18 cellular contexts compared by ENCODE assay signal in genomic region chr15:77446840-77447390, GRCh38.
"Had no signal": no experiment of that assay in that cellular context is flagged by ENCODE, and none has a peak within 500 bp of the region (broad histone marks: within the 10 kb centered on the region; RNA-seq: fewer than 3 reads in every experiment).

No MANE protein-coding gene starts in this region.

- H3K27me3 Mint-ChIP-seq: activated CD4-positive, alpha-beta T cell treated with anti-CD3 and anti-CD28 coated beads for 36 hours; activated CD8-positive, alpha-beta T cell treated with anti-CD3 and anti-CD28 coated beads for 36 hours; activated naive CD4-positive, alpha-beta T cell treated with anti-CD3 and anti-CD28 coated beads, Interleukin-2, amount 50 U/mL, for 24 hours; natural killer cell treated with Interleukin-12 subunit alpha and Interleukin-12 subunit beta and Interleukin-15 and Interleukin-18, amount 100 ng/mL, for 72 hours had no signal

- H3K36me3 ChIP-seq: adrenal gland, cardiac muscle cell, left lung, tibial nerve had no signal

- H3K27ac Mint-ChIP-seq: activated CD4-positive, alpha-beta T cell treated with anti-CD3 and anti-CD28 coated beads for 36 hours; activated CD8-positive, alpha-beta T cell treated with anti-CD3 and anti-CD28 coated beads for 36 hours; activated naive CD4-positive, alpha-beta T cell treated with anti-CD3 and anti-CD28 coated beads, Interleukin-2, amount 50 U/mL, for 24 hours; natural killer cell treated with Interleukin-12 subunit alpha and Interleukin-12 subunit beta and Interleukin-15 and Interleukin-18, amount 100 ng/mL, for 72 hours had no signal

- H3K4me3 ChIP-seq: adrenal gland, cardiac muscle cell, left lung, smooth muscle cell, tibial nerve had no signal

- H3K4me3 Mint-ChIP-seq: activated CD4-positive, alpha-beta T cell treated with anti-CD3 and anti-CD28 coated beads for 36 hours; activated CD8-positive, alpha-beta T cell treated with anti-CD3 and anti-CD28 coated beads for 36 hours; activated naive CD4-positive, alpha-beta T cell treated with anti-CD3 and anti-CD28 coated beads, Interleukin-2, amount 50 U/mL, for 24 hours; natural killer cell treated with Interleukin-12 subunit alpha and Interleukin-12 subunit beta and Interleukin-15 and Interleukin-18, amount 100 ng/mL, for 72 hours had no signal

- H3K9me3 ChIP-seq: adrenal gland, left lung, tibial nerve had no signal

- H3K27ac ChIP-seq: adrenal gland, left lung, tibial nerve had no signal

- H3K36me3 Mint-ChIP-seq: natural killer cell treated with Interleukin-12 subunit alpha and Interleukin-12 subunit beta and Interleukin-15 and Interleukin-18, amount 100 ng/mL, for 72 hours had no signal

- H3K27me3 ChIP-seq: adrenal gland, cardiac muscle cell, left lung, tibial nerve had no signal

- H3K9me3 Mint-ChIP-seq: activated CD8-positive, alpha-beta T cell treated with anti-CD3 and anti-CD28 coated beads for 36 hours; activated naive CD4-positive, alpha-beta T cell treated with anti-CD3 and anti-CD28 coated beads, Interleukin-2, amount 50 U/mL, for 24 hours; natural killer cell treated with Interleukin-12 subunit alpha and Interleukin-12 subunit beta and Interleukin-15 and Interleukin-18, amount 100 ng/mL, for 72 hours had no signal

- DNase-seq: activated CD4-positive, alpha-beta T cell treated with anti-CD3 and anti-CD28 coated beads for 36 hours; activated CD8-positive, alpha-beta T cell treated with anti-CD3 and anti-CD28 coated beads for 36 hours; activated effector memory CD4-positive, alpha-beta T cell treated with anti-CD3 and anti-CD28 coated beads, Interleukin-2, amount 50 U/mL, for 16 hours; activated T-cell treated with anti-CD3 and anti-CD28 coated beads, Interleukin-2, amount 50 U/mL, for 48 hours; adrenal gland; hippocampal formation; left lung; nucleus accumbens; right cardiac atrium; stimulated activated CD4-positive, alpha-beta T cell treated with anti-CD3 and anti-CD28 coated beads, Interleukin-4, amount 100 ng/mL, for 4 hours; stimulated activated CD8-positive, alpha-beta memory T cell treated with anti-CD3 and anti-CD28 coated beads, Interleukin-4, amount 100 ng/mL, for 48 hours; stimulated activated naive CD4-positive, alpha-beta T cell treated with Interleukin-2 at 50 U/mL for 16 hours; substantia nigra had no signal
